In genomic region chr6:1363729-1364572, GRCh38 we compare ENCODE assay signal across 10 cellular contexts. TPM values are rescaled to one million over a fixed set of nuclear protein-coding genes. Genes with fewer than 3 reads are reported as not detected.
DNase-seq lines count a peak whose midpoint lies in the region; ATAC-seq and TF ChIP-seq lines count a peak whose summit lies in the region.
"Had no signal": no experiment of that assay in that cellular context is flagged by ENCODE, and none has a peak within 500 bp of the region (broad histone marks: within the 10 kb centered on the region; RNA-seq: fewer than 3 reads in every experiment).

No MANE protein-coding gene starts in this region.

- H3K27ac ChIP-seq in esophagus muscularis mucosa (replicated peaks in 1 of 4), result peak overlapping the region; percentile 71 to 84 (median 75)
- H3K27ac ChIP-seq in osteoblast (ENCODE audit: low read depth, low read length), result no peak overlapping the region

- no peak for TF ChIP-seq POLR2A in NB4 (IDR thresholded peaks at IDR 0.05; ENCODE audit: extremely low read depth, insufficient read length)
- TF ChIP-seq POLR2A in esophagus muscularis mucosa (IDR thresholded peaks at IDR 0.05; ENCODE audit: low read depth), result no peak

- DNase-seq in EL (peak; percentile 70), NB4 (ENCODE audit: low read depth) (peak; percentile 74), esophagus muscularis mucosa (ENCODE audit: extremely low spot score) (no peak), osteoblast (ENCODE audit: insufficient read length, low spot score, missing footprints) (no peak), foreskin melanocyte (no peak)
- DNase-seq: activated CD4-positive, alpha-beta T cell treated with anti-CD3 and anti-CD28 coated beads, Interleukin-2, amount 50 U/mL, for 1 hour; NCI-H510A had no signal

- no peak overlapping the region for H2AFZ ChIP-seq in osteoblast (ENCODE audit: low read length)

- TF ChIP-seq EP300 in esophagus muscularis mucosa (IDR thresholded peaks at IDR 0.05), result peak; percentile 33

- H3K4me1 ChIP-seq in esophagus muscularis mucosa, result peaks cover 4 to 40% (median 38%) of the 10 kb centered on the region in 4 donors
- H3K4me1 ChIP-seq in osteoblast (ENCODE audit: insufficient read depth, low read length), result no peaks in the 10 kb centered on the region

- H3K36me3 ChIP-seq in esophagus muscularis mucosa (no peaks in the 10 kb centered on the region), osteoblast (ENCODE audit: insufficient read depth, low read length) (no peaks in the 10 kb centered on the region)

- no peaks in the 10 kb centered on the region for H4K20me1 ChIP-seq in osteoblast (ENCODE audit: insufficient read depth, low read length)

- no peaks in the 10 kb centered on the region for H3K27me3 ChIP-seq in esophagus muscularis mucosa
- H3K27me3 ChIP-seq in osteoblast (ENCODE audit: insufficient read depth, low read length), result no peaks in the 10 kb centered on the region

- H3K4me2 ChIP-seq in osteoblast (ENCODE audit: insufficient read depth, low read length), result no peak overlapping the region

- no peaks in the 10 kb centered on the region for H3K79me2 ChIP-seq in osteoblast (ENCODE audit: insufficient read depth, low read length)

- ATAC-seq in HG03196 (IDR thresholded peaks at IDR 0.05; ENCODE audit: unreplicated experiment), result no peak
- no peak for ATAC-seq in GM18867 (IDR thresholded peaks at IDR 0.05; ENCODE audit: unreplicated experiment)
- no peak for ATAC-seq in GM18868 (IDR thresholded peaks at IDR 0.05; ENCODE audit: unreplicated experiment)

- H3K4me3 ChIP-seq in NB4 (ENCODE audit: low read depth, low read length) (no peak overlapping the region), esophagus muscularis mucosa (peak overlapping the region in 1 of 4 donors; percentile 4), osteoblast (ENCODE audit: insufficient read depth, low read length) (no peak overlapping the region)

- intact Hi-C loops in esophagus muscularis mucosa (cut with DNase I), result no loop called here

- WGBS in esophagus muscularis mucosa, result 42% methylated on average over 16 of the region's 16 CpGs

- H3K9me3 ChIP-seq in esophagus muscularis mucosa (no peaks in the 10 kb centered on the region), osteoblast (ENCODE audit: low read depth, low read length) (no peaks in the 10 kb centered on the region)

- TF ChIP-seq CTCF in NB4 (IDR thresholded peaks at IDR 0.05; ENCODE audit: low read depth, low read length) (peak; percentile 51), esophagus muscularis mucosa (IDR thresholded peaks at IDR 0.05) (peak; percentile 26 to 43 (median 33)), osteoblast (IDR thresholded peaks at IDR 0.05; ENCODE audit: extremely low read depth, low read depth, low read length) (peak; percentile 32)

RNA-seq across cellular contexts. Expression of gene FOXF2, which starts 25.4 kb away (rescaled TPM):
- total RNA-seq in esophagus muscularis mucosa (100 to 1,000 TPM in 3 of 4 donors, 10 to 100 TPM in 1; 66.6 to 170 (median 120) TPM), osteoblast (1.1 and 2.1 TPM in 2 replicates)

RNA-seq across cellular contexts. Expression of gene FOXQ1, which starts 52.1 kb away (rescaled TPM):
- total RNA-seq in esophagus muscularis mucosa (1 to 10 TPM; 2.5 to 4.4 (median 2.9) TPM), osteoblast (0.59 and 2.5 TPM in 2 replicates)

Comparison
In these comparisons a context has a peak if more than half of its experiments do, and no peak if none do; other contexts are left out.
1. DNase-seq: peak in EL (single experiment) and NB4 (single experiment); none in esophagus muscularis mucosa (single experiment), osteoblast (single experiment) and foreskin melanocyte (single experiment).
2. RNA of gene FOXF2, which starts 25.4 kb away (total RNA-seq): 66.6 to 170 TPM in esophagus muscularis mucosa; 1.1 to 2.1 TPM in osteoblast; every median in the first group is over 10 times any median in the second.
3. Peak in every context shown above with its lines, with median percentiles within 50 percentile points of each other: CTCF ChIP-seq.